Comparison of ENCODE assay signal across 3 cellular contexts in genomic region chr2:18551169-18551568, GRCh38.
TF ChIP-seq lines count a peak whose summit lies in the region.

No MANE protein-coding gene starts in this region.

TF ChIP-seq in A549, 52 proteins besides CTCF, POLR2A, EP300 and RAD21:
- TF ChIP-seq PBX3 (IDR thresholded peaks at IDR 0.05): no peak
- no peak for TF ChIP-seq NFE2L2 (conservative IDR thresholded peaks at IDR 0.05; ENCODE audit: low read length)
- no peak for TF ChIP-seq ELK1 (IDR thresholded peaks at IDR 0.05; ENCODE audit: low read depth, low read length)
- TF ChIP-seq FOSL2 (IDR thresholded peaks at IDR 0.05): no peak
- TF ChIP-seq FOSL2 (CRISPR knock-in tag; IDR thresholded peaks at IDR 0.05): no peak
- no peak for TF ChIP-seq HEYL (CRISPR knock-in tag; IDR thresholded peaks at IDR 0.05)
- TF ChIP-seq REST (IDR thresholded peaks at IDR 0.05): no peak
- no peak for TF ChIP-seq RNF2 (IDR thresholded peaks at IDR 0.05; ENCODE audit: borderline replicate concordance, low read depth)
- no peak for TF ChIP-seq GATA3 (IDR thresholded peaks at IDR 0.05; ENCODE audit: borderline replicate concordance)
- TF ChIP-seq TP53 (CRISPR knock-in tag; IDR thresholded peaks at IDR 0.05): no peak

TF ChIP-seq in SK-N-SH, 30 proteins besides CTCF, POLR2A, EP300 and RAD21:
- TF ChIP-seq FOSL2 (IDR thresholded peaks at IDR 0.05; ENCODE audit: borderline replicate concordance, low read depth): no peak
- no peak for TF ChIP-seq SIN3A (IDR thresholded peaks at IDR 0.05; ENCODE audit: borderline replicate concordance, low read depth, low read length)
- no peak for TF ChIP-seq REST (IDR thresholded peaks at IDR 0.05; ENCODE audit: low read depth, low read length)
- no peak for TF ChIP-seq NFIC (IDR thresholded peaks at IDR 0.05; ENCODE audit: borderline replicate concordance)

TF ChIP-seq in HepG2, 621 proteins besides CTCF, POLR2A, EP300 and RAD21:
- no peak for TF ChIP-seq SOX13 (IDR thresholded peaks at IDR 0.05)
- 0 out of 4 replicates have a peak, but pooled peaks of 1 of the 2 experiments have one; percentile 32 for TF ChIP-seq SOX13 (CRISPR knock-in tag; conservative IDR thresholded peaks at IDR 0.05 in 1 of 2, IDR thresholded peaks at IDR 0.05 in 1 of 2)
- no peak for TF ChIP-seq ZNF770 (CRISPR knock-in tag; IDR thresholded peaks at IDR 0.05)
